8 cellular contexts compared by ENCODE assay signal in the genomic region with DNA sequence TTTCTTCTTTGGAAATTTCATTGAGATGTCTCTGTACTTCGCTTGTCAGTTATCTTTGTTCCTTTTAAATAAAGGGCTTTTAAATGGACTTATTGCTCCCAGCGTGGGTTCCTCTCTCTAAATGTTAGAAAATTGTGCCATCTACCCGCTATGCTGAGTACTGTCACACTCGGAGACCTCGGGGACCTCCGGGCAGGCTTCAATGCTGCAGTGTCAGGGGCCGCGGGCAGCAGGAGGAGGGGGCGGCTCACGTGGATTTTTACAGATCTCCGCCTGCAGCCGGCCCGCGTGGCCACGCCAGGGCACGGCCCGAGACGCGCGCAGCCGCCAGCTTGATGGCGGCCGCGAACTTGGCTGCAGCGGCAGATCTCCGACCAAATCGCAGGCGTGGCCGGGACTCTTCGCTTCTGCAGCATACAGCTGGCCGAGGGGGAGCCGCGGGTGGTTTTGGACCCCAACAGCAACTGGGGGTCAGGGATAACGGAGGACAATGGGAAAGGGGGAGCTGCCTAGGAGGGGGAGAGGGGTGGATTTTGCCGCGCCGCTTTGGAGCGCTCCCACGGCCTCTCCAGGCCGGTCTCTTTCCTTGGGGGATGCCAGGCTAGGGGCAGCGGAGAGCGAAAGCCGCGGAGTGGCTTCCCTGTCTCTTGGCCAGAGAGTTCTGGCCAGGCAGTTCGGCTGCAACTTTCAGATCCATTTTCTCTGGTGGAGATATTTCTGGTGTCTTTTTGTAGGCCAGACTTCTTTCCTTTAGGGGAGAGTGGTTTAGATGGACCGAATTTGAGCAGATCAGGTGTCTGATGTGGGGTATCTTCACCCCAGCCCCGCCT. TPM values are rescaled to one million over a fixed set of nuclear protein-coding genes. Genes with fewer than 3 reads are reported as not detected.
DNase-seq lines count a peak whose midpoint lies in the region; ATAC-seq and TF ChIP-seq lines count a peak whose summit lies in the region.

No MANE protein-coding gene starts in this region.

- H3K36me3 ChIP-seq in iPS-18a (ENCODE audit: control insufficient read depth, low read depth, low read length), result no peaks in the 10 kb centered on the region
- H3K36me3 ChIP-seq in skeletal muscle tissue (ENCODE audit: control insufficient read depth in 3 of 3, insufficient read depth in 3 of 3, low read length in 3 of 3), result no peaks in the 10 kb centered on the region

- DNase-seq in GM03348 (ENCODE audit: low spot score) (peak; percentile 79), HEK293T (ENCODE audit: extremely low spot score) (peak; percentile 67), NCI-H446 (lab: John Stamatoyannopoulos, UW) (peak; percentile 33 to 65), astrocyte of the spinal cord (ENCODE audit: low read depth, low spot score) (peak; percentile 84), T1000 (lab: John Stamatoyannopoulos, UW) (no peak)

- H3K27me3 ChIP-seq in iPS-18a (ENCODE audit: control insufficient read depth, insufficient read depth, low read length) (peaks cover 98% of the 10 kb centered on the region), skeletal muscle tissue (ENCODE audit: control insufficient read depth in 3 of 3, insufficient read depth in 3 of 3, low read length in 3 of 3) (no peaks in the 10 kb centered on the region)

- peaks cover 42% of the 10 kb centered on the region for H3K4me1 ChIP-seq in iPS-18a (ENCODE audit: control insufficient read depth, low read depth, low read length)
- peaks cover 12 to 15% (median 14%) of the 10 kb centered on the region in 3 donors for H3K4me1 ChIP-seq in skeletal muscle tissue (ENCODE audit: control insufficient read depth in 3 of 3, insufficient read depth in 3 of 3, low read length in 3 of 3)

- H3K9ac ChIP-seq in iPS-18a (ENCODE audit: low read length) (no peak overlapping the region), skeletal muscle tissue (ENCODE audit: low read depth in 1 of 3, low read length in 3 of 3) (peak overlapping the region; percentile 77 to 87 (median 82))

- POLR2A ChIA-PET in HEK293T (lab: Yijun Ruan, JAX), result interaction anchor here (0.8 to 1.9 kb wide), 5 partner anchors 11 to 16 kb away, joined by 3 to 8 read pairs (median 4); partner anchors contain the start of gene NR2F2

- H3K27ac ChIP-seq in iPS-18a (ENCODE audit: low read length), result no peak overlapping the region
- H3K27ac ChIP-seq in skeletal muscle tissue (ENCODE audit: low read depth, low read length), result peak overlapping the region; percentile 72

- TF ChIP-seq CTCF in astrocyte of the spinal cord (IDR thresholded peaks at IDR 0.05; ENCODE audit: low read depth, low read length), result peak; percentile 49

- H3K9me3 ChIP-seq in iPS-18a (ENCODE audit: control insufficient read depth, low read depth, low read length) (no peaks in the 10 kb centered on the region), skeletal muscle tissue (ENCODE audit: control insufficient read depth in 3 of 3, low read length in 3 of 3) (no peaks in the 10 kb centered on the region)

- H3K4me3 ChIP-seq in astrocyte of the spinal cord (ENCODE audit: low read depth, low read length), result peak overlapping the region; percentile 99
- H3K4me3 ChIP-seq in iPS-18a (ENCODE audit: low read length), result peak overlapping the region; percentile 46
- peak overlapping the region; percentile 75 to 86 (median 77) for H3K4me3 ChIP-seq in skeletal muscle tissue (ENCODE audit: low read length in 3 of 3)

- CTCF ChIA-PET in HEK293T (lab: Yijun Ruan, JAX), result interaction anchor here (0.7 to 1.2 kb wide), 4 partner anchors 11 to 448 kb away, joined by 3 to 4 read pairs (median 4); no protein-coding TSS in a partner anchor

- ATAC-seq in GM21515 (IDR thresholded peaks at IDR 0.05; ENCODE audit: unreplicated experiment), result no peak

- in situ Hi-C loops in astrocyte of the spinal cord (cut with HindIII; ENCODE audit: low sequenced_read_pairs), result loop anchor here (25.0 kb wide), 1 partner anchor 1058 kb away; no protein-coding TSS in a partner anchor

TF ChIP-seq in HEK293T, 16 proteins besides CTCF, POLR2A, EP300 and RAD21:
- TF ChIP-seq TARDBP (IDR thresholded peaks at IDR 0.05), result no peak
- no peak for TF ChIP-seq SUZ12 (IDR thresholded peaks at IDR 0.05)
- no peak for TF ChIP-seq CTBP1 (IDR thresholded peaks at IDR 0.05; ENCODE audit: borderline replicate concordance)
- no peak for TF ChIP-seq NFRKB (IDR thresholded peaks at IDR 0.05)
- TF ChIP-seq ELF4 (IDR thresholded peaks at IDR 0.05), result no peak
- no peak for TF ChIP-seq SP1 (IDR thresholded peaks at IDR 0.05)
- 0 out of 2 replicates have a peak, but pooled peaks have one; percentile 13 for TF ChIP-seq FOXM1 (IDR thresholded peaks at IDR 0.05; ENCODE audit: borderline replicate concordance)
- TF ChIP-seq BHLHE40 (IDR thresholded peaks at IDR 0.05; ENCODE audit: borderline replicate concordance), result no peak
- TF ChIP-seq ARNT (IDR thresholded peaks at IDR 0.05), result no peak
- TF ChIP-seq FOXA1 (IDR thresholded peaks at IDR 0.05), result no peak
- TF ChIP-seq HDGF (IDR thresholded peaks at IDR 0.05; ENCODE audit: borderline replicate concordance), result no peak
- no peak for TF ChIP-seq FOXK2 (IDR thresholded peaks at IDR 0.05)
- TF ChIP-seq L3MBTL2 (conservative IDR thresholded peaks at IDR 0.05), result 0 out of 2 replicates have a peak, but pooled peaks have one; percentile 45
- no peak for TF ChIP-seq ZNF384 (IDR thresholded peaks at IDR 0.05)
- TF ChIP-seq, protein P1, sequence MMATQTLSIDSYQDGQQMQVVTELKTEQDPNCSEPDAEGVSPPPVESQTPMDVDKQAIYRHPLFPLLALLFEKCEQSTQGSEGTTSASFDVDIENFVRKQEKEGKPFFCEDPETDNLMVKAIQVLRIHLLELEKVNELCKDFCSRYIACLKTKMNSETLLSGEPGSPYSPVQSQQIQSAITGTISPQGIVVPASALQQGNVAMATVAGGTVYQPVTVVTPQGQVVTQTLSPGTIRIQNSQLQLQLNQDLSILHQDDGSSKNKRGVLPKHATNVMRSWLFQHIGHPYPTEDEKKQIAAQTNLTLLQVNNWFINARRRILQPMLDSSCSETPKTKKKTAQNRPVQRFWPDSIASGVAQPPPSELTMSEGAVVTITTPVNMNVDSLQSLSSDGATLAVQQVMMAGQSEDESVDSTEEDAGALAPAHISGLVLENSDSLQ (IDR thresholded peaks at IDR 0.05), result peak; percentile 92
TF ChIP-seq in HEK293T: peak in this region for 3.

RNA-seq across cellular contexts. Expression of gene NR2F2, which starts 15.3 kb away (rescaled TPM):
- total RNA-seq in skeletal muscle tissue, result 12.0 TPM

Comparison
In these comparisons a context has a peak if more than half of its experiments do, and no peak if none do; other contexts are left out.
1. H3K4me3 ChIP-seq: peak in every context shown above with its lines; median percentile 99 in astrocyte of the spinal cord; 77 in skeletal muscle tissue; 46 in iPS-18a.